9 cellular contexts compared by ENCODE assay signal in genomic region chr22:24325105-24325757, GRCh38. TPM values are rescaled to one million over a fixed set of nuclear protein-coding genes. Genes with fewer than 3 reads are reported as not detected.
A peak's percentile ranks its signal among the peaks of the same experiment; 100 is the strongest.
DNase-seq lines count a peak whose midpoint lies in the region; ATAC-seq and TF ChIP-seq lines count a peak whose summit lies in the region.
"Had no signal": no experiment of that assay in that cellular context is flagged by ENCODE, and none has a peak within 500 bp of the region (broad histone marks: within the 10 kb centered on the region; RNA-seq: fewer than 3 reads in every experiment).

No MANE protein-coding gene starts in this region.

- H3K27ac Mint-ChIP-seq in endothelial cell (ENCODE audit: unreplicated experiment) = no peak overlapping the region
- H3K27ac Mint-ChIP-seq: dendritic cell treated with granulocyte-macrophage colony-stimulating factor and Interleukin-4, amounts not matched to agents 40 ng/mL and 50 ng/mL, for 4 days had no signal

- peaks cover 2% of the 10 kb centered on the region for H3K27me3 Mint-ChIP-seq in endothelial cell (ENCODE audit: unreplicated experiment)
- H3K27me3 Mint-ChIP-seq: dendritic cell treated with granulocyte-macrophage colony-stimulating factor and Interleukin-4, amounts not matched to agents 40 ng/mL and 50 ng/mL, for 4 days had no signal

- H3K4me1 Mint-ChIP-seq in endothelial cell (ENCODE audit: unreplicated experiment) = peaks cover 23% of the 10 kb centered on the region

- peaks cover 29% of the 10 kb centered on the region for H3K36me3 Mint-ChIP-seq in endothelial cell (ENCODE audit: low read depth, unreplicated experiment)

- H3K9me3 Mint-ChIP-seq in endothelial cell (ENCODE audit: unreplicated experiment) = no peaks in the 10 kb centered on the region
- H3K9me3 Mint-ChIP-seq: dendritic cell treated with granulocyte-macrophage colony-stimulating factor and Interleukin-4, amounts not matched to agents 40 ng/mL and 50 ng/mL, for 4 days had no signal

- TF ChIP-seq CTCF in endothelial cell (IDR thresholded peaks at IDR 0.05; ENCODE audit: unreplicated experiment) = peak; percentile 37

- H3K4me3 Mint-ChIP-seq in endothelial cell (ENCODE audit: unreplicated experiment) = no peak overlapping the region
- H3K4me3 Mint-ChIP-seq: dendritic cell treated with granulocyte-macrophage colony-stimulating factor and Interleukin-4, amounts not matched to agents 40 ng/mL and 50 ng/mL, for 4 days had no signal

- peak; percentile 45 for DNase-seq in NCI-H510A treated with DMSO at 0.1 percent for 48 hours (lab: John Stamatoyannopoulos, UW)
- DNase-seq in NCI-H510A (lab: John Stamatoyannopoulos, UW) = no peak
- peak; percentile 90 for DNase-seq in Jurkat, Clone E6-1 (ENCODE audit: low read depth, low spot score)
- peak; percentile 79 for DNase-seq in SK-MEL-5 (ENCODE audit: low read depth, low spot score)
- no peak for DNase-seq in endothelial cell (ENCODE audit: low spot score)
- DNase-seq in mucosa of gallbladder (ENCODE audit: low spot score) = peak; percentile 42
- DNase-seq in NCI-H226 = no peak

- ATAC-seq in HG02885 (IDR thresholded peaks at IDR 0.05; ENCODE audit: poor library complexity, unreplicated experiment) = no peak

- in situ Hi-C loops in SK-MEL-5 (cut with HindIII; ENCODE audit: low pct_unique_long_range_greater_than_20kb, low sequenced_read_pairs) = no loop called here

- no peak overlapping the region for H3K4me3 ChIP-seq in Jurkat, Clone E6-1 (ENCODE audit: low read length)

RNA-seq across cellular contexts. Expression of gene SPECC1L, which starts 54.6 kb away (rescaled TPM):
- polyA plus RNA-seq in Jurkat, Clone E6-1 (2012; ENCODE audit: insufficient read depth, insufficient read length) = 23.0 TPM
- total RNA-seq in SK-MEL-5 (2014; rRNA removed; shearing (Covaris generic)) = 37.8 and 38.0 TPM in 2 replicates
- polyA plus RNA-seq in SK-MEL-5 (2015; cell fraction: cytosol; rRNA removed) = 29.8 and 38.0 TPM in 2 replicates
- 17.8 and 24.9 TPM in 2 replicates for polyA plus RNA-seq in SK-MEL-5 (2015; cell fraction: nucleus; rRNA removed)
- total RNA-seq in endothelial cell (ENCODE audit: unreplicated experiment) (80.6 TPM), mucosa of gallbladder (65.7 TPM)

Comparison
In these comparisons a context has a peak if more than half of its experiments do, and no peak if none do; other contexts are left out.
1. DNase-seq: peak in NCI-H510A treated with DMSO at 0.1 percent for 48 hours (single experiment), Jurkat, Clone E6-1 (single experiment), SK-MEL-5 (single experiment) and mucosa of gallbladder (single experiment); none in NCI-H510A (single experiment), endothelial cell (single experiment) and NCI-H226 (single experiment).